ENCODE assay signal across 21 cellular contexts in the genomic region with DNA sequence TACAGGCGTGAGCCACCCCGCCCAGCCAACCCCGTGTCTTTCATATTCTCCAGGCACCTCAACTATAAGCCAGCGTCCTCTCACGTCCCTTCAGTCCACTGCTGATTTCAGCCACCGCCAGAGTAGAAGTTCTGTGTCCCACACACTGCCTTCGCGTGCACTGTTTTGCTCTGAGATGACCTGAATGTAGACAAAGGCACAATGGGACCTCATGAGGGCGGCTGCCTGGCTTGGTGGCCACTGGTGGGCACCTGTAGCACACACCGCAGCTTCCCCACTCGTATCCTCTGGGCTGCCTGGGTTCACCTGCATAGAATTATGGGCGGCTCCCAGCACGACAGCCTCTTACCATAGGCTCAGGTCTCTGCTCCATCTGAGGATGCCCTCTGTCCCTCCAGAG.
"Had no signal": no experiment of that assay in that cellular context is flagged by ENCODE, and none has a peak within 500 bp of the region (broad histone marks: within the 10 kb centered on the region; RNA-seq: fewer than 3 reads in every experiment).

No MANE protein-coding gene starts in this region.

- H3K9me3 Mint-ChIP-seq: mesothelial cell of epicardium; naive B cell; natural killer cell treated with Interleukin-12 subunit alpha and Interleukin-12 subunit beta and Interleukin-15 and Interleukin-18, amount 100 ng/mL, for 72 hours had no signal

- DNase-seq: islet precursor cell; left ventricle myocardium inferior; mesendoderm; naive B cell; nucleus accumbens; pancreas; retina; right cardiac atrium; stimulated activated CD4-positive, alpha-beta T cell treated with anti-CD3 and anti-CD28 coated beads, Interleukin-12 subunit alpha, Interleukin-12 subunit beta, amount 100 ng/mL, for 4 hours; stimulated activated CD4-positive, alpha-beta T cell treated with anti-CD3 and anti-CD28 coated beads, Interleukin-15, amount 100 ng/mL, for 24 hours; stimulated activated CD4-positive, alpha-beta T cell treated with anti-CD3 and anti-CD28 coated beads, Interleukin-2, amount 100 ng/mL, for 24 hours; stimulated activated CD4-positive, alpha-beta T cell treated with anti-CD3 and anti-CD28 coated beads, Interleukin-4, amount 100 ng/mL, for 1 hour; stimulated activated naive CD8-positive, alpha-beta T cell treated with anti-CD3 and anti-CD28 coated beads, Interleukin-15, Interleukin-2, amounts not matched to agents 100 U/mL and 50 U/mL, for 24 hours; stomach; testis; thyroid gland; transverse colon; upper lobe of left lung had no signal

- H3K27me3 Mint-ChIP-seq: naive B cell; natural killer cell treated with Interleukin-12 subunit alpha and Interleukin-12 subunit beta and Interleukin-15 and Interleukin-18, amount 100 ng/mL, for 72 hours had no signal

- H3K27ac Mint-ChIP-seq: mesothelial cell of epicardium, naive B cell had no signal

- H3K4me1 Mint-ChIP-seq: mesothelial cell of epicardium had no signal

- ATAC-seq: natural killer cell treated with Interleukin-12 subunit alpha and Interleukin-12 subunit beta and Interleukin-15 and Interleukin-18, amount 100 ng/mL, for 72 hours; pancreas; right cardiac atrium; sciatic nerve; stimulated activated naive CD8-positive, alpha-beta T cell treated with anti-CD3 and anti-CD28 coated beads, Interleukin-15, Interleukin-2, amounts not matched to agents 100 U/mL and 50 U/mL, for 24 hours had no signal

- H3K4me3 Mint-ChIP-seq: mesothelial cell of epicardium; naive B cell; natural killer cell treated with Interleukin-12 subunit alpha and Interleukin-12 subunit beta and Interleukin-15 and Interleukin-18, amount 100 ng/mL, for 72 hours had no signal
